Comparison of ENCODE assay signal across 8 cellular contexts in genomic region chr10:29734980-29735627, GRCh38.
DNase-seq lines count a peak whose midpoint lies in the region; ATAC-seq and TF ChIP-seq lines count a peak whose summit lies in the region.

No MANE protein-coding gene starts in this region.

- peaks cover 5% of the 10 kb centered on the region; the same call in 1 of the 2 replicates for H3F3A ChIP-seq in PC-9 (ENCODE audit: insufficient read depth, low read depth)

- H3K9ac ChIP-seq in parathyroid adenoma: peak overlapping the region; percentile 97

- H3K4me1 ChIP-seq in PC-9 (replicated peaks; ENCODE audit: insufficient read depth): peaks cover 22% of the 10 kb centered on the region
- H3K4me1 ChIP-seq in parathyroid adenoma: peaks cover 43% of the 10 kb centered on the region
- peaks cover 50% of the 10 kb centered on the region for H3K4me1 ChIP-seq in vagina

- H3K27ac ChIP-seq in PC-9 (peak overlapping the region; percentile 93), parathyroid adenoma (peak overlapping the region; percentile 97), vagina (peak overlapping the region; percentile 99)

- H3K36me3 ChIP-seq in PC-9 (ENCODE audit: low read depth) (peaks cover 12% of the 10 kb centered on the region; the same call in 1 of the 2 replicates), parathyroid adenoma (ENCODE audit: control insufficient read depth, insufficient read depth, low read length) (no peaks in the 10 kb centered on the region), vagina (no peaks in the 10 kb centered on the region)

- H3K9me2 ChIP-seq in PC-9 (ENCODE audit: insufficient read depth): no peaks in the 10 kb centered on the region

- H3K4me3 ChIP-seq in PC-9: peak overlapping the region; percentile 73
- H3K4me3 ChIP-seq in parathyroid adenoma (ENCODE audit: low read depth, low read length): peak overlapping the region; percentile 72
- H3K4me3 ChIP-seq in vagina: peak overlapping the region; percentile 77 to 80

- TF ChIP-seq POLR2A in vagina (IDR thresholded peaks at IDR 0.05): no peak

- TF ChIP-seq CTCF in PC-9 (conservative IDR thresholded peaks at IDR 0.05): no peak
- TF ChIP-seq CTCF in parathyroid adenoma (IDR thresholded peaks at IDR 0.05): no peak
- TF ChIP-seq CTCF in vagina (IDR thresholded peaks at IDR 0.05): no peak

- no TSS peak for BruUV-seq in PC-9 (replicated peaks; lab: Mats Ljungman, UMichigan)

- CTCF ChIA-PET in PC-9 (lab: Charles Lee): interaction anchor here (1.0 kb wide), 1 partner anchor 69 kb away, joined by 3 read pairs; no protein-coding TSS in a partner anchor

- no peak overlapping the region; the same call in 1 of the 2 replicates for H2AFZ ChIP-seq in PC-9
- H2AFZ ChIP-seq in parathyroid adenoma: peak overlapping the region; percentile 96

- POLR2A ChIA-PET in PC-9 (lab: Charles Lee; ENCODE audit: unreplicated experiment): interaction anchor here (0.6 to 0.7 kb wide), 3 partner anchors 68 to 126 kb away, joined by 3 to 5 read pairs (median 3); no protein-coding TSS in a partner anchor

- peaks cover 51% of the 10 kb centered on the region for H3K79me2 ChIP-seq in PC-9 (ENCODE audit: low read depth)
- peaks cover 18% of the 10 kb centered on the region for H3K79me2 ChIP-seq in parathyroid adenoma

- peak; percentile 32 for ATAC-seq in HG02973 (IDR thresholded peaks at IDR 0.05; ENCODE audit: unreplicated experiment)

- H3K4me2 ChIP-seq in PC-9 (peak overlapping the region; percentile 87), parathyroid adenoma (ENCODE audit: low read length) (peak overlapping the region; percentile 90)

- H4K20me1 ChIP-seq in PC-9 (ENCODE audit: insufficient read depth): peaks cover 26% of the 10 kb centered on the region

- no peaks in the 10 kb centered on the region for H3K9me3 ChIP-seq in PC-9 (ENCODE audit: insufficient read depth, low read depth)
- H3K9me3 ChIP-seq in parathyroid adenoma (ENCODE audit: control insufficient read depth, low read length): no peaks in the 10 kb centered on the region
- H3K9me3 ChIP-seq in vagina: no peaks in the 10 kb centered on the region

- H3K27me3 ChIP-seq in PC-9 (ENCODE audit: insufficient read depth, low read depth) (no peaks in the 10 kb centered on the region), parathyroid adenoma (ENCODE audit: control insufficient read depth, insufficient read depth, low read length) (no peaks in the 10 kb centered on the region), vagina (no peaks in the 10 kb centered on the region)

- intact Hi-C loops in PC-9 (cut with micrococcal nuclease; ENCODE audit: unreplicated experiment) (loop anchor here (1.0 to 10.0 kb wide), 4 partner anchors 76 to 267 kb away; no protein-coding TSS in a partner anchor), head of caudate nucleus (cut with DNase I) (no loop called here), vagina (cut with DNase I) (loop anchor here (5.0 to 10.0 kb wide), 2 partner anchors 80 to 322 kb away; partner anchors contain the start of gene JCAD)

- DNase-seq in SIG-M5 treated with dmso at 0.1 percent for 504 hours (lab: John Stamatoyannopoulos, UW; ENCODE audit: unreplicated experiment) (peak; percentile 19), SIG-M5 (lab: John Stamatoyannopoulos, UW) (no peak), PC-9 (peak in 1 of 2 experiments; percentile 47), head of caudate nucleus (peak in 25 of 42 donors; percentile 9 to 58 (median 29)), vagina (ENCODE audit: extremely low spot score in 2 of 2) (no peak)
- DNase-seq in activated naive CD4-positive, alpha-beta T cell (lab: John Stamatoyannopoulos, UW): peak; percentile 17 to 45 (median 30)

Comparison
In these comparisons a context has a peak if more than half of its experiments do, and no peak if none do; other contexts are left out.
1. DNase-seq: peak in SIG-M5 treated with dmso at 0.1 percent for 504 hours (single experiment), activated naive CD4-positive, alpha-beta T cell (4 of 4) and head of caudate nucleus (25 of 42); none in SIG-M5 (single experiment) and vagina (0 of 2).
2. Peak in every context shown above with its lines, with median percentiles within 50 percentile points of each other: H3K27ac ChIP-seq and H3K4me3 ChIP-seq.